ENCODE assay signal across 1 cellular context in the genomic region with DNA sequence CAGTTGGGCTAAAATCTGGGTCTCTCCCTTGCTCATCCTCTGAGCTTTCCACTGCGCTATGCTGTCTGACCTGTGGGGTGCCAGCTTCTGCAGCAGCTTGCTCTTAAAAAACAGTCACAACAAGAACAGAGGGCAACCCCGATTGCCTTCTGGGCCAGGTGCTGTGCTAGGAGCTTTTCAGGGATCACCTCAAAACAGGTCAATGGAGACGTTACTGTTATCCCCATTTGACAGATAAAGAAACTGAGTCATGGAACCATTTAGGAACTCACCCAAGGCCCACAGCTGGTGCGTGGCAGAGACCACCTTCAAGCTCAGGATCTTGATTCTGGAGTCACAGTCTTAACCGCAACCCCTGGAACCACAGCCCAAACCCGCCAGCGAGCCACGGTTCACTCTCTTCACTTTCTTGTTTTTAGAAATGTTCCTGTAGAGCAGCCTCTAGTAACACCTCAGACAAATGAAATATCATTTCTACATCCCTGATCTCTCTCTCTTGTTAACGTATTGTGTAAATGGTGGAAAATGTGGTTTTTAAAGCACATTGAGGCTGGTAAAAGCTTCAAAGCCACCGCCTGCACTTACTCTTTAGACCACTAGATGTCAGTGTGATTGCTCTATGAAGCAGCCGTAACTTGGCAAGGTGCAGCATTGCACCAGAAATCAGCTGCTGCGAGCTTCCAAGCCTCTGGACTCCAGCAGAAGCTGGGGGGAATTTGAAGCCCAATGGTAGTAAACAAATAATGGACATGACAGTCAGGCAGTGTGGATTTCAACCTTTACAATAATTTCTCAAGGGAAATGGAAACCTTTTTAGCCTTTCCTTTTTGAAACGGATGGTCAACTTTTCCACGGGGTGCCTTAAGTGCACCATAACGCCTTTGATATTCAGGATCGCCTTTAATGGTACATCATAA.
TF ChIP-seq lines count a peak whose summit lies in the region.

No MANE protein-coding gene starts in this region.

TF ChIP-seq in HEK293, 187 proteins besides CTCF, POLR2A, EP300 and RAD21 (continued from another document):
- TF ChIP-seq, protein P1, sequence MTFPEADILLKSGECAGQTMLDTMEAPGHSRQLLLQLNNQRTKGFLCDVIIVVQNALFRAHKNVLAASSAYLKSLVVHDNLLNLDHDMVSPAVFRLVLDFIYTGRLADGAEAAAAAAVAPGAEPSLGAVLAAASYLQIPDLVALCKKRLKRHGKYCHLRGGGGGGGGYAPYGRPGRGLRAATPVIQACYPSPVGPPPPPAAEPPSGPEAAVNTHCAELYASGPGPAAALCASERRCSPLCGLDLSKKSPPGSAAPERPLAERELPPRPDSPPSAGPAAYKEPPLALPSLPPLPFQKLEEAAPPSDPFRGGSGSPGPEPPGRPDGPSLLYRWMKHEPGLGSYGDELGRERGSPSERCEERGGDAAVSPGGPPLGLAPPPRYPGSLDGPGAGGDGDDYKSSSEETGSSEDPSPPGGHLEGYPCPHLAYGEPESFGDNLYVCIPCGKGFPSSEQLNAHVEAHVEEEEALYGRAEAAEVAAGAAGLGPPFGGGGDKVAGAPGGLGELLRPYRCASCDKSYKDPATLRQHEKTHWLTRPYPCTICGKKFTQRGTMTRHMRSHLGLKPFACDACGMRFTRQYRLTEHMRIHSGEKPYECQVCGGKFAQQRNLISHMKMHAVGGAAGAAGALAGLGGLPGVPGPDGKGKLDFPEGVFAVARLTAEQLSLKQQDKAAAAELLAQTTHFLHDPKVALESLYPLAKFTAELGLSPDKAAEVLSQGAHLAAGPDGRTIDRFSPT (tag by site-specific recombination; IDR thresholded peaks at IDR 0.05): no peak
